In the genomic region with DNA sequence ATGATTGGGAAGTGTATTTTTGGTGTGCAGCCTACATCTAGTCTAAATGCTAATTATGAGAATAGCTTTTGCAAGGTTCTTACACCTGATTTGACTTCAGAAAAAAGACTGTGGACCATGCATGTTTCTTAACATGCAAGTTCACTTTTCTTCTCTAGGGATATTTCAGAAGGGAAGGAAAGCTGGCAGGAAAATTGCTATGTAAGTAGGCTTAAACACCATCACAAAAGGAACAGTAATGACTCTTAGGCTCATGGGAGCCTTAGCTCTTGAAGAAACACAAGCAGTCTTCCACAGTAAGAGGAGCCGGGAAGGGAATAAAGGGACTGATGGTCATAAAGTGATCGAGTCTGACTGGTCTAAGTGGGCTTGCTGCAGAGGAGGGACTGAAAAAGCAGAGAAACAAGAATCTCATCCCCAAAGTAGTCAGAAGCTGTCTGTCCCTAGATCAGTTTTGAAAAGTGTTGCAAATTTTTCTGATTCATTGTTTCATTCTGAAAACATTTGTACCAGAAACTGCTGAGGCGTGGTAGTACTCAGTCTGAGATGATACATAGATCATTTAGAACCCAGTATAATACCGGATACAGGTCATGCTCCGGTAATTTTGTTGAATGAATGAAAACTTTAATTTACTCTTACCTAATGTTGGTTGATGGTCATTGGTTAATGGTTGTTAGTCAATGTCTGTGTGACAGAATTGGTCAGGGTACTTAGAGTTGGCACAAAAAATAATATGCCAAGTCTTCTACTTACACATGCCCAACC, we compare ENCODE assay signal across 11 cellular contexts. TPM values are rescaled to one million over a fixed set of nuclear protein-coding genes. Genes with fewer than 3 reads are reported as not detected.
DNase-seq lines count a peak whose midpoint lies in the region; ATAC-seq and TF ChIP-seq lines count a peak whose summit lies in the region.
"Had no signal": no experiment of that assay in that cellular context is flagged by ENCODE, and none has a peak within 500 bp of the region (broad histone marks: within the 10 kb centered on the region; RNA-seq: fewer than 3 reads in every experiment).

No MANE protein-coding gene starts in this region.

- H3K36me3 Mint-ChIP-seq in CD4-positive, alpha-beta T cell (ENCODE audit: low read depth), result peaks cover 78% of the 10 kb centered on the region

- TF ChIP-seq CTCF in CD4-positive, alpha-beta T cell (IDR thresholded peaks at IDR 0.05), result no peak

- CTCF ChIA-PET in CD4-positive, alpha-beta T cell (lab: Charles Lee), result no interaction called here

- intact Hi-C loops in CD4-positive, alpha-beta T cell (cut with DNase I, micrococcal nuclease), result no loop called here

- peak overlapping the region; percentile 27 for H3K27ac Mint-ChIP-seq in CD4-positive, alpha-beta T cell
- H3K27ac Mint-ChIP-seq: activated naive CD8-positive, alpha-beta T cell treated with anti-CD3 and anti-CD28 coated beads, Interleukin-2, amount 50 U/mL, for 24 hours had no signal

- no peaks in the 10 kb centered on the region for H3K9me3 ChIP-seq in CD4-positive, alpha-beta T cell (ENCODE audit: control insufficient read depth, low read length)

- no peaks in the 10 kb centered on the region for H3K27me3 ChIP-seq in CD4-positive, alpha-beta T cell (ENCODE audit: control insufficient read depth, insufficient read depth, low read length)

- no peak overlapping the region for H3K27ac ChIP-seq in CD4-positive, alpha-beta T cell (ENCODE audit: low read depth, low read length)
- H3K27ac ChIP-seq: parathyroid adenoma had no signal

- no peak overlapping the region for H3K4me3 Mint-ChIP-seq in CD4-positive, alpha-beta T cell
- H3K4me3 Mint-ChIP-seq: activated naive CD8-positive, alpha-beta T cell treated with anti-CD3 and anti-CD28 coated beads, Interleukin-2, amount 50 U/mL, for 24 hours had no signal

- no peak for DNase-seq in CD4-positive, alpha-beta T cell
- DNase-seq in GM19240 (ENCODE audit: insufficient read length, low spot score) (no peak), C1 segment of cervical spinal cord (lab: John Stamatoyannopoulos, UW) (no peak), COR-L47 (lab: John Stamatoyannopoulos, UW) (no peak)
- DNase-seq: activated naive CD8-positive, alpha-beta T cell treated with anti-CD3 and anti-CD28 coated beads, Interleukin-2, amount 50 U/mL, for 24 hours; trophoblast cell had no signal

- H3K27me3 Mint-ChIP-seq in CD4-positive, alpha-beta T cell, result no peaks in the 10 kb centered on the region
- H3K27me3 Mint-ChIP-seq: activated naive CD8-positive, alpha-beta T cell treated with anti-CD3 and anti-CD28 coated beads, Interleukin-2, amount 50 U/mL, for 24 hours had no signal

- no peaks in the 10 kb centered on the region for H3K9me3 Mint-ChIP-seq in CD4-positive, alpha-beta T cell
- H3K9me3 Mint-ChIP-seq: activated naive CD8-positive, alpha-beta T cell treated with anti-CD3 and anti-CD28 coated beads, Interleukin-2, amount 50 U/mL, for 24 hours had no signal

- no peaks in the 10 kb centered on the region for H3K4me1 Mint-ChIP-seq in CD4-positive, alpha-beta T cell (ENCODE audit: low read depth)
- H3K4me1 Mint-ChIP-seq: activated naive CD8-positive, alpha-beta T cell treated with anti-CD3 and anti-CD28 coated beads, Interleukin-2, amount 50 U/mL, for 24 hours had no signal

- POLR2A ChIA-PET in CD4-positive, alpha-beta T cell (lab: Charles Lee), result no interaction called here

- no peak for ATAC-seq in CD4-positive, alpha-beta T cell (ENCODE audit: poor library complexity)
- ATAC-seq in GM19324 (IDR thresholded peaks at IDR 0.05; ENCODE audit: low FRiP score, unreplicated experiment), result peak; percentile 43
- ATAC-seq in HG02870 (IDR thresholded peaks at IDR 0.05; ENCODE audit: unreplicated experiment), result peak; percentile 85
- ATAC-seq in HG03571 (IDR thresholded peaks at IDR 0.05; ENCODE audit: unreplicated experiment), result peak; percentile 72
- ATAC-seq in HG03045 (IDR thresholded peaks at IDR 0.05; ENCODE audit: unreplicated experiment), result no peak
- ATAC-seq: activated naive CD8-positive, alpha-beta T cell treated with anti-CD3 and anti-CD28 coated beads, Interleukin-2, amount 50 U/mL, for 24 hours had no signal

RNA-seq across cellular contexts. Expression of a gene that starts 40.9 kb away (rescaled TPM):
- 10 to 100 TPM; 17.1 to 17.6 TPM for total RNA-seq in CD4-positive, alpha-beta T cell

Comparison
In these comparisons a context has a peak if more than half of its experiments do, and no peak if none do; other contexts are left out.
1. ATAC-seq: peak in GM19324 (single experiment), HG02870 (single experiment) and HG03571 (single experiment); none in CD4-positive, alpha-beta T cell (single experiment) and HG03045 (single experiment).